ENCODE assay signal across 25 cellular contexts in genomic region chr16:11398136-11398535, GRCh38.
"Had no signal": no experiment of that assay in that cellular context is flagged by ENCODE, and none has a peak within 500 bp of the region (broad histone marks: within the 10 kb centered on the region; RNA-seq: fewer than 3 reads in every experiment).

No MANE protein-coding gene starts in this region.

- H3K4me3 Mint-ChIP-seq: activated CD4-positive, alpha-beta memory T cell treated with anti-CD3 and anti-CD28 coated beads, Interleukin-2, amount 10 ng/mL, durations not matched to agents 7 days and 5 days; activated CD4-positive, alpha-beta T cell treated with anti-CD3 and anti-CD28 coated beads, Interleukin-2, amount 10 ng/mL, durations not matched to agents 7 days and 5 days; activated naive CD8-positive, alpha-beta T cell treated with anti-CD3 and anti-CD28 coated beads, Interleukin-2, amount 50 U/mL, for 24 hours; activated T-cell treated with anti-CD3 and anti-CD28 coated beads, Interleukin-2, amount 50 U/mL, for 24 hours; mesothelial cell of epicardium; naive B cell; T-helper 17 cell; WTC11 had no signal

- H3K9me3 Mint-ChIP-seq: activated CD4-positive, alpha-beta memory T cell treated with anti-CD3 and anti-CD28 coated beads, Interleukin-2, amount 10 ng/mL, durations not matched to agents 7 days and 5 days; activated CD4-positive, alpha-beta T cell treated with anti-CD3 and anti-CD28 coated beads, Interleukin-2, amount 10 ng/mL, durations not matched to agents 7 days and 5 days; activated naive CD8-positive, alpha-beta T cell treated with anti-CD3 and anti-CD28 coated beads, Interleukin-2, amount 50 U/mL, for 24 hours; activated T-cell treated with anti-CD3 and anti-CD28 coated beads, Interleukin-2, amount 50 U/mL, for 24 hours; mesothelial cell of epicardium; naive B cell; WTC11 had no signal

- H3K9me3 ChIP-seq: esophagus squamous epithelium, right atrium auricular region, thoracic aorta had no signal

- H3K27me3 Mint-ChIP-seq: activated CD4-positive, alpha-beta T cell treated with anti-CD3 and anti-CD28 coated beads, Interleukin-2, amount 10 ng/mL, durations not matched to agents 7 days and 5 days; activated naive CD8-positive, alpha-beta T cell treated with anti-CD3 and anti-CD28 coated beads, Interleukin-2, amount 50 U/mL, for 24 hours; activated T-cell treated with anti-CD3 and anti-CD28 coated beads, Interleukin-2, amount 50 U/mL, for 24 hours; T-helper 17 cell had no signal

- H3K79me2 ChIP-seq: parathyroid adenoma had no signal

- H3K4me1 Mint-ChIP-seq: activated CD4-positive, alpha-beta memory T cell treated with anti-CD3 and anti-CD28 coated beads, Interleukin-2, amount 10 ng/mL, durations not matched to agents 7 days and 5 days; activated CD4-positive, alpha-beta T cell treated with anti-CD3 and anti-CD28 coated beads, Interleukin-2, amount 10 ng/mL, durations not matched to agents 7 days and 5 days; activated naive CD8-positive, alpha-beta T cell treated with anti-CD3 and anti-CD28 coated beads, Interleukin-2, amount 50 U/mL, for 24 hours had no signal

- H3K27me3 ChIP-seq: right atrium auricular region had no signal

- DNase-seq: activated CD4-positive, alpha-beta memory T cell treated with anti-CD3 and anti-CD28 coated beads, Interleukin-2, amount 10 ng/mL, durations not matched to agents 7 days and 5 days; activated CD4-positive, alpha-beta T cell treated with anti-CD3 and anti-CD28 coated beads for 1 hour; activated CD4-positive, alpha-beta T cell treated with anti-CD3 and anti-CD28 coated beads, Interleukin-2, amount 10 ng/mL, durations not matched to agents 7 days and 5 days; activated CD8-positive, alpha-beta memory T cell treated with anti-CD3 and anti-CD28 coated beads, Interleukin-2, amount 50 U/mL, for 48 hours; activated gamma-delta T cell treated with Interleukin-2 at 50 U/mL for 16 hours; activated naive CD4-positive, alpha-beta T cell treated with anti-CD3 and anti-CD28 coated beads, Interleukin-2, amount 50 U/mL, for 16 hours; activated naive CD8-positive, alpha-beta T cell treated with anti-CD3 and anti-CD28 coated beads, Interleukin-2, amount 50 U/mL, for 24 hours; activated T-cell treated with anti-CD3 and anti-CD28 coated beads, Interleukin-2, amount 50 U/mL, for 24 hours; amygdala; central memory CD4-positive, alpha-beta T cell; dermis blood vessel endothelial cell; effector CD4-positive, alpha-beta T cell; esophagus squamous epithelium; foreskin melanocyte; naive B cell; nucleus accumbens; stimulated activated naive CD8-positive, alpha-beta T cell treated with anti-CD3 and anti-CD28 coated beads, Interleukin-15, Interleukin-2, amounts not matched to agents 100 U/mL and 50 U/mL, for 24 hours; T-helper 17 cell; trophoblast cell had no signal

- H3K9ac ChIP-seq: parathyroid adenoma had no signal

- H3K36me3 ChIP-seq: esophagus squamous epithelium, right atrium auricular region, thoracic aorta had no signal

- H2AFZ ChIP-seq: parathyroid adenoma had no signal

- H3K4me1 ChIP-seq: parathyroid adenoma had no signal

- ATAC-seq: activated naive CD8-positive, alpha-beta T cell treated with anti-CD3 and anti-CD28 coated beads, Interleukin-2, amount 50 U/mL, for 24 hours; stimulated activated naive CD8-positive, alpha-beta T cell treated with anti-CD3 and anti-CD28 coated beads, Interleukin-15, Interleukin-2, amounts not matched to agents 100 U/mL and 50 U/mL, for 24 hours; T-helper 17 cell; WTC11 had no signal

- H3K27ac ChIP-seq: epithelial cell of prostate, esophagus squamous epithelium, parathyroid adenoma, right atrium auricular region, thoracic aorta had no signal

- H3K36me3 Mint-ChIP-seq: mesothelial cell of epicardium, naive B cell, WTC11 had no signal

- H3K27ac Mint-ChIP-seq: activated CD4-positive, alpha-beta memory T cell treated with anti-CD3 and anti-CD28 coated beads, Interleukin-2, amount 10 ng/mL, durations not matched to agents 7 days and 5 days; activated naive CD8-positive, alpha-beta T cell treated with anti-CD3 and anti-CD28 coated beads, Interleukin-2, amount 50 U/mL, for 24 hours; activated T-cell treated with anti-CD3 and anti-CD28 coated beads, Interleukin-2, amount 50 U/mL, for 24 hours; mesothelial cell of epicardium; T-helper 17 cell; WTC11 had no signal

- H3K4me3 ChIP-seq: esophagus squamous epithelium, right atrium auricular region, thoracic aorta had no signal
